In genomic region chr4:20754091-20754490, GRCh38 we compare ENCODE assay signal across 24 cellular contexts.
"Had no signal": no experiment of that assay in that cellular context is flagged by ENCODE, and none has a peak within 500 bp of the region (broad histone marks: within the 10 kb centered on the region; RNA-seq: fewer than 3 reads in every experiment).

No MANE protein-coding gene starts in this region.

- H3K27ac ChIP-seq: SJCRH30, SK-N-MC had no signal

- DNase-seq: IMR-90, Karpas-422, KG1, MG63, NCI-H1092, NCI-H1105 treated with DMSO at 0.1 percent for 48 hours, NCI-H1417 treated with DMSO at 0.1 percent for 48 hours, NCI-H146, NCI-H1694 treated with DMSO at 0.1 percent for 48 hours, NCI-H1930, NCI-H2081, NCI-H2107, NCI-H226, NCI-H446, NCI-H510A, NCI-H524 treated with DMSO at 0.1 percent for 48 hours, NCI-H69, NCI-H774, SHP77 treated with DMSO at 0.1 percent for 48 hours, SJCRH30 had no signal

- H3K36me3 ChIP-seq: MG63, SJCRH30 had no signal

- H3K4me3 ChIP-seq: MG63, SJCRH30, SK-N-MC had no signal

- H3K27me3 ChIP-seq: MG63, SJCRH30 had no signal

- ATAC-seq: HepG2, Panc1, Right ventricle myocardium inferior had no signal

- H3K9me3 ChIP-seq: MG63, SJCRH30 had no signal

- H3K4me1 ChIP-seq: SJCRH30 had no signal
